ENCODE assay signal across 16 cellular contexts in genomic region chr10:78214931-78215330, GRCh38.
DNase-seq lines count a peak whose midpoint lies in the region; ATAC-seq and TF ChIP-seq lines count a peak whose summit lies in the region.
"Had no signal": no experiment of that assay in that cellular context is flagged by ENCODE, and none has a peak within 500 bp of the region (broad histone marks: within the 10 kb centered on the region; RNA-seq: fewer than 3 reads in every experiment).

No MANE protein-coding gene starts in this region.

- no peak for TF ChIP-seq EP300 in stomach (IDR thresholded peaks at IDR 0.05)

- H2AFZ ChIP-seq in Loucy (ENCODE audit: low read length), result 0 out of 2 replicates have a peak overlapping the region, but pooled peaks have one; percentile 13

- H3K36me3 ChIP-seq in Loucy (ENCODE audit: insufficient read depth, low read length) (no peaks in the 10 kb centered on the region), mucosa of rectum (ENCODE audit: control insufficient read depth in 2 of 2, insufficient read depth in 2 of 2, low read length in 2 of 2) (no peaks in the 10 kb centered on the region), stomach (no peaks in the 10 kb centered on the region), spleen (no peaks in the 10 kb centered on the region)
- H3K36me3 ChIP-seq in effector memory CD4-positive, alpha-beta T cell (ENCODE audit: control insufficient read depth, insufficient read depth, low read length), result no peaks in the 10 kb centered on the region
- H3K36me3 ChIP-seq: MG63 had no signal

- peak overlapping the region in 1 of 5 experiments; percentile 15 for H3K4me3 Mint-ChIP-seq in brain

- peak overlapping the region; percentile 27 to 53 for H3K27ac ChIP-seq in mucosa of rectum (ENCODE audit: low read depth in 2 of 2, low read length in 2 of 2)
- H3K27ac ChIP-seq in stomach, result peak overlapping the region in 3 of 5 donors; percentile 43 to 77 (median 46)
- H3K27ac ChIP-seq in spleen, result peak overlapping the region in 2 of 8 donors; percentile 26 to 49
- no peak overlapping the region for H3K27ac ChIP-seq in effector memory CD4-positive, alpha-beta T cell (ENCODE audit: insufficient read depth, low read length, poor library complexity, severe bottlenecking)

- H3K27me3 ChIP-seq in Loucy (ENCODE audit: insufficient read depth, low read length, poor library complexity, severe bottlenecking) (no peaks in the 10 kb centered on the region), mucosa of rectum (ENCODE audit: control insufficient read depth in 2 of 2, insufficient read depth in 2 of 2, low read length in 2 of 2) (peaks cover 2 to 4% of the 10 kb centered on the region in 2 donors), stomach (peaks cover 0 to 15% (median 3%) of the 10 kb centered on the region in 3 donors), spleen (replicated peaks in 1 of 7) (peaks cover 0 to 37% (median 0%) of the 10 kb centered on the region in 7 donors)
- no peaks in the 10 kb centered on the region for H3K27me3 ChIP-seq in effector memory CD4-positive, alpha-beta T cell (replicated peaks; ENCODE audit: control insufficient read depth, insufficient read depth, low read length, poor library complexity, severe bottlenecking)
- H3K27me3 ChIP-seq: MG63 had no signal

- peaks cover 83% of the 10 kb centered on the region for H3K4me1 ChIP-seq in Loucy (ENCODE audit: insufficient read depth, low read length, poor library complexity, severe bottlenecking)
- H3K4me1 ChIP-seq in mucosa of rectum (ENCODE audit: control insufficient read depth in 2 of 2, insufficient read depth in 2 of 2, low read length in 2 of 2), result peaks cover 3 to 4% of the 10 kb centered on the region in 2 donors
- peaks cover 10 to 49% (median 30%) of the 10 kb centered on the region in 4 donors for H3K4me1 ChIP-seq in stomach
- peaks cover 0 to 8% (median 0%) of the 10 kb centered on the region in 6 donors for H3K4me1 ChIP-seq in spleen
- no peaks in the 10 kb centered on the region for H3K4me1 ChIP-seq in effector memory CD4-positive, alpha-beta T cell (ENCODE audit: control insufficient read depth, insufficient read depth, low read length, poor library complexity, severe bottlenecking)

- no peaks in the 10 kb centered on the region for H3K79me2 ChIP-seq in Loucy (ENCODE audit: insufficient read depth, low read length)

- H3K27ac Mint-ChIP-seq in brain, result peak overlapping the region; percentile 54 to 96 (median 90)
- H3K27ac Mint-ChIP-seq: progenitor cell of endocrine pancreas had no signal

- H3K4me3 ChIP-seq in Loucy (ENCODE audit: low read length, poor library complexity, severe bottlenecking) (no peak overlapping the region), mucosa of rectum (ENCODE audit: low read length in 2 of 2) (no peak overlapping the region), stomach (no peak overlapping the region), spleen (no peak overlapping the region)
- no peak overlapping the region for H3K4me3 ChIP-seq in effector memory CD4-positive, alpha-beta T cell (ENCODE audit: insufficient read depth, low read depth, low read length, poor library complexity, severe bottlenecking)
- H3K4me3 ChIP-seq: MG63 had no signal

- no peaks in the 10 kb centered on the region for H3K9me2 ChIP-seq in Loucy (replicated peaks; ENCODE audit: low read depth, low read length)

- TF ChIP-seq POLR2A in stomach (IDR thresholded peaks at IDR 0.05) (no peak), spleen (IDR thresholded peaks at IDR 0.05) (no peak)

- DNase-seq in stomach (no peak), spleen (no peak)
- no peak for DNase-seq in activated CD4-positive, alpha-beta T cell treated with anti-CD3 and anti-CD28 coated beads, Interleukin-2, amount 50 U/mL, for 4 hours
- DNase-seq in effector memory CD4-positive, alpha-beta T cell, result no peak
- DNase-seq: activated naive CD4-positive, alpha-beta T cell treated with anti-CD3 and anti-CD28 coated beads, Interleukin-2, amount 50 U/mL, for 16 hours; islet precursor cell; MG63; NCI-H748 treated with DMSO at 0.1 percent for 48 hours; RPMI8226; T-helper 2 cell had no signal

- 63 to 87% (median 84%) methylated on average over 4 of the region's 4 CpGs for WGBS in stomach, 5 donors
- WGBS in spleen, 5 donors, result 57 to 85% (median 64%) methylated on average over 4 of the region's 4 CpGs

- peaks cover 0 to 6% (median 0%) of the 10 kb centered on the region in 5 experiments for H3K9me3 Mint-ChIP-seq in brain

- H3K4me2 ChIP-seq in Loucy (ENCODE audit: low read depth, low read length, poor library complexity, severe bottlenecking), result peak overlapping the region; percentile 35

- no peak for ATAC-seq in GM18502 (IDR thresholded peaks at IDR 0.05; ENCODE audit: poor library complexity, unreplicated experiment)
- ATAC-seq: activated CD4-positive, CD25-positive, alpha-beta regulatory T cell treated with anti-CD3 and anti-CD28 coated beads, Interleukin-2, amount 50 U/mL, for 24 hours had no signal

- no peak for TF ChIP-seq CTCF in Loucy (conservative IDR thresholded peaks at IDR 0.05; ENCODE audit: low read length)
- no peak for TF ChIP-seq CTCF in brain (conservative IDR thresholded peaks at IDR 0.05)
- no peak for TF ChIP-seq CTCF in stomach (IDR thresholded peaks at IDR 0.05)
- TF ChIP-seq CTCF in spleen (IDR thresholded peaks at IDR 0.05 in 8 of 11, conservative IDR thresholded peaks at IDR 0.05 in 3 of 11), result no peak

- peaks cover 94% of the 10 kb centered on the region for H3K4me1 Mint-ChIP-seq in brain

- no peaks in the 10 kb centered on the region for H3K9me3 ChIP-seq in Loucy (ENCODE audit: insufficient read depth, low read depth, low read length)
- H3K9me3 ChIP-seq in mucosa of rectum (ENCODE audit: control insufficient read depth in 2 of 2, low read length in 2 of 2), result no peaks in the 10 kb centered on the region
- no peaks in the 10 kb centered on the region for H3K9me3 ChIP-seq in stomach
- no peaks in the 10 kb centered on the region for H3K9me3 ChIP-seq in spleen
- no peaks in the 10 kb centered on the region for H3K9me3 ChIP-seq in effector memory CD4-positive, alpha-beta T cell (ENCODE audit: control insufficient read depth, low read length)
- H3K9me3 ChIP-seq: MG63 had no signal

- no peaks in the 10 kb centered on the region for H4K20me1 ChIP-seq in Loucy (ENCODE audit: insufficient read depth, low read length, poor library complexity, severe bottlenecking)

- H3F3A ChIP-seq in Loucy (ENCODE audit: low read depth), result no peaks in the 10 kb centered on the region

- H3K27me3 Mint-ChIP-seq in brain, result peaks cover 15% of the 10 kb centered on the region

- H3K9ac ChIP-seq in Loucy (ENCODE audit: low read depth, low read length, poor library complexity, severe bottlenecking) (peak overlapping the region; percentile 62), mucosa of rectum (ENCODE audit: low read depth in 1 of 2, low read length in 2 of 2) (no peak overlapping the region)

- H3K36me3 Mint-ChIP-seq in brain, result no peaks in the 10 kb centered on the region

- intact Hi-C loops in stomach (cut with DNase I; ENCODE audit: low total_unique reads) (no loop called here), spleen (cut with DNase I; ENCODE audit: low total_unique reads) (no loop called here)
